Comparison of ENCODE assay signal across 1 cellular context in genomic region chr10:32943854-32944661, GRCh38.
TF ChIP-seq lines count a peak whose summit lies in the region.

No MANE protein-coding gene starts in this region.

TF ChIP-seq in HepG2, 621 proteins besides CTCF, POLR2A, EP300 and RAD21 (continued from another document and continues in another):
- peak; percentile 85; the same call in 1 of the 2 replicates for TF ChIP-seq ZBED4 (CRISPR knock-in tag; IDR thresholded peaks at IDR 0.05; ENCODE audit: borderline replicate concordance)
- 0 out of 2 replicates have a peak, but pooled peaks have one; percentile 28 for TF ChIP-seq ZNF557 (CRISPR knock-in tag; IDR thresholded peaks at IDR 0.05)
- TF ChIP-seq ZZZ3 (CRISPR knock-in tag; IDR thresholded peaks at IDR 0.05; ENCODE audit: borderline replicate concordance): no peak
- no peak for TF ChIP-seq SKIL (CRISPR knock-in tag; IDR thresholded peaks at IDR 0.05; ENCODE audit: borderline replicate concordance)
- TF ChIP-seq XBP1 (CRISPR knock-in tag; IDR thresholded peaks at IDR 0.05): no peak
- TF ChIP-seq PAX8 (CRISPR knock-in tag; IDR thresholded peaks at IDR 0.05; ENCODE audit: borderline replicate concordance): no peak
- TF ChIP-seq NFYC (CRISPR knock-in tag; IDR thresholded peaks at IDR 0.05): peak; percentile 48; the same call in 1 of the 2 replicates
- TF ChIP-seq ZNF646 (CRISPR knock-in tag; IDR thresholded peaks at IDR 0.05): no peak
- no peak for TF ChIP-seq NFATC3 (CRISPR knock-in tag; IDR thresholded peaks at IDR 0.05)
- peak; percentile 53; the same call in 1 of the 2 replicates for TF ChIP-seq TAF1 (CRISPR knock-in tag; IDR thresholded peaks at IDR 0.05)
- TF ChIP-seq ZNF207 (IDR thresholded peaks at IDR 0.05; ENCODE audit: borderline replicate concordance): no peak
- no peak for TF ChIP-seq ZBTB14 (CRISPR knock-in tag; IDR thresholded peaks at IDR 0.05)
- TF ChIP-seq KLF16 (CRISPR knock-in tag; IDR thresholded peaks at IDR 0.05): peak in 1 of 2 experiments; percentile 69; a peak in 1 of 4 replicates
- 0 out of 2 replicates have a peak, but pooled peaks have one; percentile 45 for TF ChIP-seq ZNF136 (CRISPR knock-in tag; IDR thresholded peaks at IDR 0.05; ENCODE audit: low read depth)
- peak; percentile 67 for TF ChIP-seq RARA (CRISPR knock-in tag; IDR thresholded peaks at IDR 0.05)
- TF ChIP-seq ARID3A (IDR thresholded peaks at IDR 0.05; ENCODE audit: low read depth, low read length): peak; percentile 47
- no peak for TF ChIP-seq CHD2 (IDR thresholded peaks at IDR 0.05; ENCODE audit: low read depth, low read length)
- TF ChIP-seq ZNF44 (CRISPR knock-in tag; IDR thresholded peaks at IDR 0.05): no peak
- no peak for TF ChIP-seq TBP (CRISPR knock-in tag; IDR thresholded peaks at IDR 0.05)
- TF ChIP-seq ZNF629 (CRISPR knock-in tag; conservative IDR thresholded peaks at IDR 0.05): no peak
- TF ChIP-seq HNRNPL (IDR thresholded peaks at IDR 0.05; ENCODE audit: low read depth, low read length): peak; percentile 83
- TF ChIP-seq POGZ (CRISPR knock-in tag; IDR thresholded peaks at IDR 0.05): peak; percentile 83
- TF ChIP-seq ZNF354B (CRISPR knock-in tag; IDR thresholded peaks at IDR 0.05): no peak
- TF ChIP-seq TBL1XR1 (IDR thresholded peaks at IDR 0.05; ENCODE audit: borderline replicate concordance, low read length, partially characterized antibody): no peak
- TF ChIP-seq E2F2 (CRISPR knock-in tag; IDR thresholded peaks at IDR 0.05; ENCODE audit: borderline replicate concordance): no peak
- no peak for TF ChIP-seq NR3C1 (CRISPR knock-in tag; IDR thresholded peaks at IDR 0.05)
- no peak for TF ChIP-seq ZNF775 (CRISPR knock-in tag; IDR thresholded peaks at IDR 0.05; ENCODE audit: borderline replicate concordance)
- 0 out of 2 replicates have a peak, but pooled peaks have one; percentile 31 for TF ChIP-seq DR1 (CRISPR knock-in tag; IDR thresholded peaks at IDR 0.05)
- no peak for TF ChIP-seq CEBPG (CRISPR knock-in tag; IDR thresholded peaks at IDR 0.05)
- TF ChIP-seq FIP1L1 (IDR thresholded peaks at IDR 0.05; ENCODE audit: borderline replicate concordance, insufficient read depth, low read depth, low read length): no peak
- TF ChIP-seq HNF1B (CRISPR knock-in tag; IDR thresholded peaks at IDR 0.05): peak; percentile 77; the same call in 1 of the 2 replicates
- no peak for TF ChIP-seq EHMT2 (IDR thresholded peaks at IDR 0.05; ENCODE audit: borderline replicate concordance, low read depth, low read length)
- peak; percentile 50; the same call in 1 of the 2 replicates for TF ChIP-seq ZNF574 (CRISPR knock-in tag; IDR thresholded peaks at IDR 0.05)
- no peak for TF ChIP-seq MTA1 (CRISPR knock-in tag; IDR thresholded peaks at IDR 0.05; ENCODE audit: borderline replicate concordance)
- TF ChIP-seq SUZ12 (IDR thresholded peaks at IDR 0.05; ENCODE audit: low read depth, low read length): no peak
- no peak for TF ChIP-seq CBX1 (IDR thresholded peaks at IDR 0.05; ENCODE audit: low read depth)
- TF ChIP-seq ATF1 (CRISPR knock-in tag; IDR thresholded peaks at IDR 0.05): peak; percentile 35; the same call in 1 of the 2 replicates
- TF ChIP-seq ZNF543 (CRISPR knock-in tag; IDR thresholded peaks at IDR 0.05): no peak
- TF ChIP-seq FOXC1 (CRISPR knock-in tag; IDR thresholded peaks at IDR 0.05; ENCODE audit: borderline replicate concordance): 0 out of 2 replicates have a peak, but pooled peaks have one; percentile 48
